ENCODE assay signal across 29 cellular contexts in the genomic region with DNA sequence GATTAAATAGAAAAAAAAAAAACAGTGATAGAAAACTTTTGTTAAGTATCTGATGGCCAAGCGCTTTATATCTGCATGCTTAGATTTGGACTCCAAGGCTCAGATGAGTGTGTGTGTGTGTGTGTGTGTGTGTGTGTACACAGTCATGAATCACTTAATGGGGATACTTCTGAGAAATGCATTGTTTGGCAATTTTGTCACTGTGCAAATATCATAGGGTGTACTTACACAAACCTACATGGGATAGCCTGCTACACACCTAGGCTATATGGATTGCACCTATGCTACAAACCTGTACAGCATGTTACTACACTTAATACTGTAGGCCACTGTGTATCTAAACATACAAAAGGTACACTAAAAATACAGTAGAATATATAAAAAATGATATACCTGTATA.
"Had no signal": no experiment of that assay in that cellular context is flagged by ENCODE, and none has a peak within 500 bp of the region (broad histone marks: within the 10 kb centered on the region; RNA-seq: fewer than 3 reads in every experiment).

No MANE protein-coding gene starts in this region.

- H3K36me3 ChIP-seq: cardiac muscle cell, colonic mucosa, WERI-Rb-1 had no signal

- H3K27ac ChIP-seq: body of pancreas, cardiac muscle cell, colonic mucosa, WERI-Rb-1 had no signal

- FAIRE-seq: endometrium, endothelial cell of umbilical vein had no signal

- H3K9me3 ChIP-seq: body of pancreas, colonic mucosa had no signal

- H3K4me3 ChIP-seq: body of pancreas, cardiac muscle cell, colonic mucosa had no signal

- H3K4me1 ChIP-seq: body of pancreas, colonic mucosa had no signal

- H3K27me3 ChIP-seq: body of pancreas, cardiac muscle cell, colonic mucosa had no signal

- ATAC-seq: activated CD4-positive, CD25-positive, alpha-beta regulatory T cell treated with anti-CD3 and anti-CD28 coated beads, Interleukin-2, amount 50 U/mL, for 24 hours; activated CD8-positive, alpha-beta T cell treated with anti-CD3 and anti-CD28 coated beads for 36 hours; activated T-cell treated with anti-CD3 and anti-CD28 coated beads, Interleukin-2, amount 50 U/mL, for 4 hours; activated T-helper 17 cell treated with anti-CD3 and anti-CD28 coated beads, Interleukin-2, amount 50 U/mL, for 72 hours; body of pancreas; esophagus mucosa; T-helper 17 cell had no signal

- DNase-seq: activated B cell treated with CpG ODN at 0.5 μM for 24 hours; activated CD4-positive, alpha-beta T cell treated with anti-CD3 and anti-CD28 coated beads for 48 hours; activated CD4-positive, alpha-beta T cell treated with anti-CD3 and anti-CD28 coated beads, Interleukin-2, amount 50 U/mL, for 1 hour; activated CD4-positive, alpha-beta T cell treated with anti-CD3 and anti-CD28 coated beads, Interleukin-2, amount 50 U/mL, for 48 hours; activated CD8-positive, alpha-beta memory T cell treated with anti-CD3 and anti-CD28 coated beads for 24 hours; activated CD8-positive, alpha-beta T cell treated with anti-CD3 and anti-CD28 coated beads for 36 hours; activated effector memory CD4-positive, alpha-beta T cell treated with Interleukin-2 at 50 U/mL for 16 hours; activated gamma-delta T cell treated with Interleukin-2 at 50 U/mL for 16 hours; activated naive CD4-positive, alpha-beta T cell treated with anti-CD3 and anti-CD28 coated beads, Interleukin-2, amount 50 U/mL, for 16 hours; activated naive CD4-positive, alpha-beta T cell treated with Interleukin-2 at 50 U/mL for 16 hours; activated T-cell treated with anti-CD3 and anti-CD28 coated beads, Interleukin-2, amount 50 U/mL, for 4 hours; amygdala; aorta; body of pancreas; central memory CD4-positive, alpha-beta T cell; cerebellar nuclear complex; colonic mucosa; effector CD8-positive, alpha-beta T cell; foreskin fibroblast; head of caudate nucleus; T-helper 17 cell; T1000; WERI-Rb-1 had no signal
